12 cellular contexts compared by ENCODE assay signal in genomic region chr2:101983486-101983885, GRCh38. TPM values are rescaled to one million over a fixed set of nuclear protein-coding genes. Genes with fewer than 3 reads are reported as not detected.
A peak's percentile ranks its signal among the peaks of the same experiment; 100 is the strongest.
DNase-seq lines count a peak whose midpoint lies in the region; TF ChIP-seq lines count a peak whose summit lies in the region.
"Had no signal": no experiment of that assay in that cellular context is flagged by ENCODE, and none has a peak within 500 bp of the region (broad histone marks: within the 10 kb centered on the region; RNA-seq: fewer than 3 reads in every experiment).

No MANE protein-coding gene starts in this region.

- H3K4me1 Mint-ChIP-seq in osteocyte (ENCODE audit: unreplicated experiment), result peaks cover 11% of the 10 kb centered on the region

- TF ChIP-seq CTCF in parathyroid adenoma (IDR thresholded peaks at IDR 0.05) (no peak), osteocyte (IDR thresholded peaks at IDR 0.05) (no peak)

- no peaks in the 10 kb centered on the region for H3K9me3 Mint-ChIP-seq in osteocyte (ENCODE audit: unreplicated experiment)

- no peak overlapping the region for H2AFZ ChIP-seq in parathyroid adenoma

- no peaks in the 10 kb centered on the region for H3K36me3 Mint-ChIP-seq in osteocyte (ENCODE audit: unreplicated experiment)

- no peaks in the 10 kb centered on the region for H3K36me3 ChIP-seq in parathyroid adenoma (ENCODE audit: control insufficient read depth, insufficient read depth, low read length)

- H3K4me1 ChIP-seq in parathyroid adenoma, result peaks cover 40% of the 10 kb centered on the region

- no peak overlapping the region for H3K9ac ChIP-seq in parathyroid adenoma

- no peak overlapping the region for H3K4me3 ChIP-seq in parathyroid adenoma (ENCODE audit: low read depth, low read length)

- DNase-seq in EL (peak; percentile 17), NCI-H510A (lab: John Stamatoyannopoulos, UW) (peak; percentile 19), fibroblast of gingiva (ENCODE audit: low read depth) (peak; percentile 66), AML-193 (lab: John Stamatoyannopoulos, UW) (no peak), GM19238 (ENCODE audit: insufficient read length, low spot score) (no peak), osteocyte (ENCODE audit: extremely low spot score, unreplicated experiment) (no peak)
- DNase-seq: activated CD4-positive, alpha-beta T cell treated with anti-CD3 and anti-CD28 coated beads, Interleukin-2, amount 50 U/mL, for 1 hour; activated naive CD4-positive, alpha-beta T cell treated with Interleukin-2 at 50 U/mL for 16 hours; KG1; NCI-H2227 treated with DMSO at 0.1 percent for 48 hours; stimulated activated CD4-positive, alpha-beta T cell treated with anti-CD3 and anti-CD28 coated beads, Interleukin-4, amount 100 ng/mL, for 24 hours had no signal

- H3K27ac Mint-ChIP-seq in osteocyte (ENCODE audit: unreplicated experiment), result no peak overlapping the region

- H3K27me3 Mint-ChIP-seq in osteocyte (ENCODE audit: unreplicated experiment), result peaks cover 10% of the 10 kb centered on the region

- H3K27me3 ChIP-seq in parathyroid adenoma (ENCODE audit: control insufficient read depth, insufficient read depth, low read length), result no peaks in the 10 kb centered on the region

- peak overlapping the region; percentile 64 for H3K27ac ChIP-seq in parathyroid adenoma

- no peak overlapping the region for H3K4me3 Mint-ChIP-seq in osteocyte (ENCODE audit: unreplicated experiment)

- H3K4me2 ChIP-seq in parathyroid adenoma (ENCODE audit: low read length), result no peak overlapping the region

- no peaks in the 10 kb centered on the region for H3K79me2 ChIP-seq in parathyroid adenoma

- H3K9me3 ChIP-seq in parathyroid adenoma (ENCODE audit: control insufficient read depth, low read length), result no peaks in the 10 kb centered on the region

RNA-seq across cellular contexts. Expression of gene IL1R2, which starts 8.3 kb away (rescaled TPM):
- total RNA-seq in osteocyte, result not detected in 2 replicates

Comparison
In these comparisons a context has a peak if more than half of its experiments do, and no peak if none do; other contexts are left out.
1. DNase-seq: peak in EL (single experiment), NCI-H510A (single experiment) and fibroblast of gingiva (single experiment); none in AML-193 (0 of 2), GM19238 (single experiment) and osteocyte (single experiment).